Comparison of ENCODE assay signal across 7 cellular contexts in genomic region chr20:48934966-48935365, GRCh38. TPM values are rescaled to one million over a fixed set of nuclear protein-coding genes. Genes with fewer than 3 reads are reported as not detected.
DNase-seq lines count a peak whose midpoint lies in the region; ATAC-seq, FAIRE-seq and TF ChIP-seq lines count a peak whose summit lies in the region.
"Not testable (repeated sequence)": the region's sequence is repeated elsewhere in the genome, so short reads cannot be mapped to it uniquely, and the experiment has no call there.

No MANE protein-coding gene starts in this region.

- intact Hi-C loops in GM12878 (cut with micrococcal nuclease; ENCODE audit: unreplicated experiment) = not testable (repeated sequence)

- POLR2A ChIA-PET in GM12878 (lab: Charles Lee); naive thymus-derived CD8-positive, alpha-beta T cell (lab: Charles Lee): not testable (repeated sequence)

- peaks cover 24% of the 10 kb centered on the region for H3K4me1 Mint-ChIP-seq in T-helper 17 cell
- H3K4me1 Mint-ChIP-seq in activated T-cell treated with anti-CD3 and anti-CD28 coated beads, Interleukin-2, amount 50 U/mL, for 72 hours (ENCODE audit: low read depth) = peaks cover 20% of the 10 kb centered on the region
- H3K4me1 Mint-ChIP-seq in endothelial cell (ENCODE audit: unreplicated experiment) = peaks cover 13% of the 10 kb centered on the region
- H3K4me1 Mint-ChIP-seq in naive thymus-derived CD8-positive, alpha-beta T cell = peaks cover 21 to 52% (median 41%) of the 10 kb centered on the region in 4 donors
- peaks cover 12% of the 10 kb centered on the region for H3K4me1 Mint-ChIP-seq in stimulated activated memory B cell treated with anti-CD40 and anti-IgM and Interleukin-4, amounts not matched to agents 10 μg/mL and 1 μg/mL and 100 μg/mL, for 72 hours
- peaks cover 20% of the 10 kb centered on the region for H3K4me1 Mint-ChIP-seq in type B pancreatic cell (ENCODE audit: unreplicated experiment)

- H3K4me1 ChIP-seq in GM12878 (ENCODE audit: control insufficient read depth, insufficient read depth, low read length) = not testable (repeated sequence)

- H3K27me3 ChIP-seq in GM12878 (replicated peaks in 1 of 2; ENCODE audit: control insufficient read depth in 2 of 2, insufficient read depth in 2 of 2, low read length in 1 of 2) = not testable (repeated sequence)

- TF ChIP-seq CTCF in GM12878 (IDR thresholded peaks at IDR 0.05 in 2 of 3, conservative IDR thresholded peaks at IDR 0.05 in 1 of 3; ENCODE audit: control insufficient read depth in 2 of 3, extremely low read depth in 1 of 3, insufficient read depth in 1 of 3, low read depth in 3 of 3, low read length in 3 of 3); endothelial cell (IDR thresholded peaks at IDR 0.05; ENCODE audit: unreplicated experiment); type B pancreatic cell (conservative IDR thresholded peaks at IDR 0.05): not testable (repeated sequence)

- H4K20me1 ChIP-seq in GM12878 (ENCODE audit: control insufficient read depth, insufficient read depth) = not testable (repeated sequence)

- not testable (repeated sequence) for DNase-seq in T-helper 17 cell; activated T-cell treated with anti-CD3 and anti-CD28 coated beads, Interleukin-2, amount 50 U/mL, for 72 hours; GM12878 (ENCODE audit: low read depth, low spot score); endothelial cell (ENCODE audit: low spot score); naive thymus-derived CD8-positive, alpha-beta T cell; type B pancreatic cell (ENCODE audit: extremely low spot score, unreplicated experiment)

- 51% methylated on average over 6 of the region's 7 CpGs for WGBS in GM12878 (ENCODE audit: insufficient coverage, insufficient replicate concordance, low lambda C conversion rate, missing lambda C conversion rate)

- H3K27ac Mint-ChIP-seq in T-helper 17 cell = peak overlapping the region; percentile 54
- peak overlapping the region; percentile 63 for H3K27ac Mint-ChIP-seq in activated T-cell treated with anti-CD3 and anti-CD28 coated beads, Interleukin-2, amount 50 U/mL, for 72 hours
- peak overlapping the region; percentile 61 for H3K27ac Mint-ChIP-seq in endothelial cell (ENCODE audit: unreplicated experiment)
- H3K27ac Mint-ChIP-seq in naive thymus-derived CD8-positive, alpha-beta T cell = peak overlapping the region in 9 of 10 donors; percentile 0 to 85 (median 44)
- H3K27ac Mint-ChIP-seq in stimulated activated memory B cell treated with anti-CD40 and anti-IgM and Interleukin-4, amounts not matched to agents 10 μg/mL and 1 μg/mL and 100 μg/mL, for 72 hours = peak overlapping the region; percentile 21
- H3K27ac Mint-ChIP-seq in type B pancreatic cell = peak overlapping the region; percentile 74

- BruUV-seq in GM12878 (replicated peaks; lab: Mats Ljungman, UMichigan) = not testable (repeated sequence)

- ATAC-seq in T-helper 17 cell; activated T-cell treated with anti-CD3 and anti-CD28 coated beads, Interleukin-2, amount 50 U/mL, for 72 hours (replicated peaks in 1 of 2); GM12878; naive thymus-derived CD8-positive, alpha-beta T cell; stimulated activated memory B cell treated with anti-CD40 and anti-IgM and Interleukin-4, amounts not matched to agents 10 μg/mL and 1 μg/mL and 100 μg/mL, for 72 hours: not testable (repeated sequence)

- not testable (repeated sequence) for FAIRE-seq in GM12878 (lab: Jason Lieb, UNC)

- H3K4me3 Mint-ChIP-seq in T-helper 17 cell (peak overlapping the region; percentile 49), type B pancreatic cell (peak overlapping the region; percentile 6)
- H3K4me3 Mint-ChIP-seq in activated T-cell treated with anti-CD3 and anti-CD28 coated beads, Interleukin-2, amount 50 U/mL, for 72 hours; endothelial cell (ENCODE audit: unreplicated experiment); stimulated activated memory B cell treated with anti-CD40 and anti-IgM and Interleukin-4, amounts not matched to agents 10 μg/mL and 1 μg/mL and 100 μg/mL, for 72 hours: not testable (repeated sequence)
- peak overlapping the region in 1 of 10 donors; percentile 1 for H3K4me3 Mint-ChIP-seq in naive thymus-derived CD8-positive, alpha-beta T cell

- not testable (repeated sequence) for TF ChIP-seq RAD21 in GM12878 (IDR thresholded peaks at IDR 0.05; ENCODE audit: insufficient read depth, low read depth, low read length)

- H3K79me2 ChIP-seq in GM12878 (ENCODE audit: control insufficient read depth, insufficient read depth, low read length) = peaks cover 49% of the 10 kb centered on the region

- H3K36me3 ChIP-seq in GM12878 (ENCODE audit: control insufficient read depth in 2 of 2, insufficient read depth in 2 of 2, low read length in 1 of 2) = not testable (repeated sequence)

- H3K36me3 Mint-ChIP-seq in T-helper 17 cell (ENCODE audit: low read depth); activated T-cell treated with anti-CD3 and anti-CD28 coated beads, Interleukin-2, amount 50 U/mL, for 72 hours (ENCODE audit: insufficient read depth in 2 of 2); endothelial cell (ENCODE audit: low read depth, unreplicated experiment); naive thymus-derived CD8-positive, alpha-beta T cell; stimulated activated memory B cell treated with anti-CD40 and anti-IgM and Interleukin-4, amounts not matched to agents 10 μg/mL and 1 μg/mL and 100 μg/mL, for 72 hours: not testable (repeated sequence)
- peaks cover 18% of the 10 kb centered on the region for H3K36me3 Mint-ChIP-seq in type B pancreatic cell

- not testable (repeated sequence) for H2AFZ ChIP-seq in GM12878 (ENCODE audit: control insufficient read depth, low read depth, low read length)

- CTCF ChIA-PET in GM12878 (lab: Yijun Ruan, JAX) = not testable (repeated sequence)

- H3K9ac ChIP-seq in GM12878 (ENCODE audit: control insufficient read depth, insufficient read depth, low read length) = not testable (repeated sequence)

- in situ Hi-C loops in GM12878 (cut with MboI) = not testable (repeated sequence)

- H3K4me3 ChIP-seq in GM12878 = not testable (repeated sequence)

- not testable (repeated sequence) for H3K27me3 Mint-ChIP-seq in T-helper 17 cell; activated T-cell treated with anti-CD3 and anti-CD28 coated beads, Interleukin-2, amount 50 U/mL, for 72 hours (ENCODE audit: low read depth); endothelial cell (ENCODE audit: unreplicated experiment); naive thymus-derived CD8-positive, alpha-beta T cell; stimulated activated memory B cell treated with anti-CD40 and anti-IgM and Interleukin-4, amounts not matched to agents 10 μg/mL and 1 μg/mL and 100 μg/mL, for 72 hours; type B pancreatic cell

- H3K27ac ChIP-seq in GM12878 (ENCODE audit: control insufficient read depth, insufficient read depth) = not testable (repeated sequence)

- SMC1A ChIA-PET in GM12878 (lab: Charles Lee; ENCODE audit: uncharacterized antibody, unreplicated experiment) = not testable (repeated sequence)

- H3K9me3 ChIP-seq in T-helper 17 cell (ENCODE audit: control insufficient read depth, low read length, poor library complexity, severe bottlenecking); GM12878 (replicated peaks; ENCODE audit: control insufficient read depth, insufficient read depth, low read length): not testable (repeated sequence)

- TF ChIP-seq EP300 in GM12878 (IDR thresholded peaks at IDR 0.05; ENCODE audit: borderline replicate concordance in 1 of 2, control insufficient read depth in 1 of 2, low read depth in 2 of 2, low read length in 2 of 2) = not testable (repeated sequence)

- H3K4me2 ChIP-seq in GM12878 (ENCODE audit: control insufficient read depth, insufficient read depth) = not testable (repeated sequence)

- RAD21 ChIA-PET in GM12878 (lab: Charles Lee; ENCODE audit: unreplicated experiment) = not testable (repeated sequence)

- not testable (repeated sequence) for TF ChIP-seq POLR2A in GM12878 (IDR thresholded peaks at IDR 0.05; ENCODE audit: low read depth, low read length)

- H3K9me3 Mint-ChIP-seq in activated T-cell treated with anti-CD3 and anti-CD28 coated beads, Interleukin-2, amount 50 U/mL, for 72 hours; endothelial cell (ENCODE audit: unreplicated experiment); naive thymus-derived CD8-positive, alpha-beta T cell; stimulated activated memory B cell treated with anti-CD40 and anti-IgM and Interleukin-4, amounts not matched to agents 10 μg/mL and 1 μg/mL and 100 μg/mL, for 72 hours; type B pancreatic cell: not testable (repeated sequence)

RNA-seq across cellular contexts. Expression of gene ARFGEF2, which starts 13.5 kb away (rescaled TPM):
- total RNA-seq in T-helper 17 cell (10 to 100 TPM; 24.1 to 24.7 TPM), GM12878 (2014; rRNA removed) (23.3 and 25.8 TPM in 2 replicates), GM12878 (2014; rRNA removed; fragmentation: Illumina TruSeq; extraction: Trizol) (23.8 and 24.9 TPM in 2 replicates), GM12878 (2021) (23.0 and 24.1 TPM in 2 replicates), endothelial cell (ENCODE audit: unreplicated experiment) (20.3 TPM), type B pancreatic cell (ENCODE audit: low replicate concordance) (26.7 and 39.2 TPM in 2 replicates)
- total RNA-seq in activated T-cell treated with anti-CD3 and anti-CD28 coated beads, Interleukin-2, amount 50 U/mL, for 72 hours = 10 to 100 TPM; 23.3 to 23.6 TPM
- 72.3 and 79.2 TPM in 2 replicates for total RNA-seq in GM12878 (2013; cell fraction: nucleolus; rRNA removed)
- polyA plus RNA-seq in GM12878 (2011; ENCODE audit: low read depth) = 7.9 TPM
- polyA plus RNA-seq in GM12878 (2011; rRNA removed) (20.7 and 22.7 TPM in 2 replicates), GM12878 (2014; fragmentation: Illumina TruSeq; extraction: Trizol) (20.6 and 23.0 TPM in 2 replicates), GM12878 (2014; fragmentation: Nextera tagmentation; extraction: Ambion mirVana) (1 to 10 TPM; 5.2 to 5.8 TPM), GM12878 (2014; rRNA removed) (13.8 and 14.9 TPM in 2 replicates), GM12878 (2016; fragmentation: Nextera tagmentation; extraction: Ambion mirVana) (10 to 100 TPM; 11.6 to 14.0 TPM)
- polyA plus RNA-seq in GM12878 (2011; cell fraction: cytosol; rRNA removed) = 13.7 and 15.1 TPM in 2 replicates
- polyA plus RNA-seq in GM12878 (2011; cell fraction: nucleus; rRNA removed) = 23.5 and 26.3 TPM in 2 replicates
- polyA plus RNA-seq in GM12878 (2012) = 11.5 and 13.5 TPM in 2 replicates
- 48.0 and 50.4 TPM in 2 replicates for polyA minus RNA-seq in GM12878 (2011; rRNA and poly(A)+ RNA removed)
- polyA minus RNA-seq in GM12878 (2011; cell fraction: cytosol; rRNA and poly(A)+ RNA removed) = 12.6 and 17.2 TPM in 2 replicates
- polyA minus RNA-seq in GM12878 (2011; cell fraction: nucleus; rRNA and poly(A)+ RNA removed) = 17.8 and 23.9 TPM in 2 replicates
- total RNA-seq in naive thymus-derived CD8-positive, alpha-beta T cell = 10 to 100 TPM; 28.3 to 37.0 TPM
- polyA plus RNA-seq in naive thymus-derived CD8-positive, alpha-beta T cell = 10 to 100 TPM in 2 of 3 donors, 1 to 10 TPM in 1; 9.4 to 12.5 (median 10.8) TPM

Comparison
In these comparisons a context has a peak if more than half of its experiments do, and no peak if none do; other contexts are left out.
1. H3K27ac Mint-ChIP-seq: peak in every context shown above with its lines; median percentile 74 in type B pancreatic cell; 63 in activated T-cell treated with anti-CD3 and anti-CD28 coated beads, Interleukin-2, amount 50 U/mL, for 72 hours; 61 in endothelial cell; 54 in T-helper 17 cell; 44 in naive thymus-derived CD8-positive, alpha-beta T cell; 21 in stimulated activated memory B cell treated with anti-CD40 and anti-IgM and Interleukin-4, amounts not matched to agents 10 μg/mL and 1 μg/mL and 100 μg/mL, for 72 hours.